29 cellular contexts compared by ENCODE assay signal in genomic region chr5:56376128-56376527, GRCh38.
"Had no signal": no experiment of that assay in that cellular context is flagged by ENCODE, and none has a peak within 500 bp of the region (broad histone marks: within the 10 kb centered on the region; RNA-seq: fewer than 3 reads in every experiment).

No MANE protein-coding gene starts in this region.

- H3K27ac Mint-ChIP-seq: dendritic cell treated with granulocyte-macrophage colony-stimulating factor and Interleukin-4, amounts not matched to agents 40 ng/mL and 50 ng/mL, for 4 days; effector memory CD8-positive, alpha-beta T cell had no signal

- ATAC-seq: effector memory CD8-positive, alpha-beta T cell; esophagus mucosa; foreskin keratinocyte; gastrocnemius medialis; gastroesophageal sphincter; heart left ventricle; heart right ventricle had no signal

- H3K9me3 ChIP-seq: colonic mucosa, esophagus squamous epithelium, gastrocnemius medialis had no signal

- H3K27ac ChIP-seq: colonic mucosa, coronary artery, dorsolateral prefrontal cortex, epithelial cell of prostate, esophagus muscularis mucosa, esophagus squamous epithelium, foreskin keratinocyte, gastrocnemius medialis, gastroesophageal sphincter, heart left ventricle, heart right ventricle, hepatocyte had no signal

- H3K27me3 ChIP-seq: colonic mucosa, esophagus muscularis mucosa, esophagus squamous epithelium, foreskin keratinocyte, gastrocnemius medialis, gastroesophageal sphincter, heart left ventricle, heart right ventricle, hepatocyte had no signal

- H3K4me3 Mint-ChIP-seq: dendritic cell treated with granulocyte-macrophage colony-stimulating factor and Interleukin-4, amounts not matched to agents 40 ng/mL and 50 ng/mL, for 4 days; effector memory CD8-positive, alpha-beta T cell had no signal

- H2AFZ ChIP-seq: hepatocyte had no signal

- H3K36me3 ChIP-seq: colonic mucosa, esophagus muscularis mucosa, esophagus squamous epithelium, gastrocnemius medialis, gastroesophageal sphincter, heart left ventricle, heart right ventricle had no signal

- H3K79me2 ChIP-seq: hepatocyte had no signal

- H3K9me3 Mint-ChIP-seq: effector memory CD8-positive, alpha-beta T cell had no signal

- H3K4me2 ChIP-seq: hepatocyte had no signal

- H3K4me3 ChIP-seq: colonic mucosa, coronary artery, dorsolateral prefrontal cortex, esophagus muscularis mucosa, esophagus squamous epithelium, gastrocnemius medialis, gastroesophageal sphincter, heart left ventricle, heart right ventricle, hepatocyte had no signal

- DNase-seq: colonic mucosa; cortex of kidney; dermis blood vessel endothelial cell; dorsolateral prefrontal cortex; effector CD4-positive, alpha-beta T cell; effector CD8-positive, alpha-beta T cell; effector memory CD4-positive, alpha-beta T cell; effector memory CD8-positive, alpha-beta T cell; erythroblast; esophagus squamous epithelium; foreskin fibroblast; foreskin keratinocyte; foreskin melanocyte; gastrocnemius medialis; glutamatergic neuron; head of caudate nucleus; heart left ventricle; heart right ventricle had no signal

- H3K4me1 ChIP-seq: colonic mucosa, esophagus muscularis mucosa, esophagus squamous epithelium, foreskin keratinocyte, gastrocnemius medialis, gastroesophageal sphincter, heart right ventricle had no signal

- FAIRE-seq: colon, endometrium, endothelial cell of umbilical vein, frontal cortex had no signal
